Comparison of ENCODE assay signal across 18 cellular contexts in the genomic region with DNA sequence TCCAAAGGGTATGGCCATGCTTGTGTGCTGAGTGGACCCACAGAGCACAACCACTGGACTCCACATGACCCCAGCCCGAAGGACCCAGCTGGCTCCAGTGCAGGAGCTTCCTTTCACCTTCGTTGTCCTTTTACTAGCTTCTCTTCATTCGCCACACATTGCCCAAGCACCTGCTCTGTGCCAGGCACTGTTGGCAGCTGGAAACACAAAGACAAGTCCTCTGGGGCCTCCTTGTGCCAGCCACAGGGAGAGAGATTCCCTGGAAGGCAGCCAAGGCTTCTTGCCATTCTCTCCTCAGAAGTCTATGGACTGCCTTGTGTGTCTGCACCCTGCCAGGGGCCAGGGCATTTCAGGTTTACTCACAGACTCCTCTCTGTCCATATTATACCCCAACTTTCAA. TPM values are rescaled to one million over a fixed set of nuclear protein-coding genes. Genes with fewer than 3 reads are reported as not detected.
A peak's percentile ranks its signal among the peaks of the same experiment; 100 is the strongest.
DNase-seq lines count a peak whose midpoint lies in the region; ATAC-seq and TF ChIP-seq lines count a peak whose summit lies in the region.
"Had no signal": no experiment of that assay in that cellular context is flagged by ENCODE, and none has a peak within 500 bp of the region (broad histone marks: within the 10 kb centered on the region; RNA-seq: fewer than 3 reads in every experiment).

No MANE protein-coding gene starts in this region.

- no peaks in the 10 kb centered on the region for H3K27me3 Mint-ChIP-seq in activated T-cell treated with anti-CD3 and anti-CD28 coated beads, Interleukin-2, amount 50 U/mL, for 72 hours (ENCODE audit: low read depth)
- H3K27me3 Mint-ChIP-seq: activated CD4-positive, alpha-beta T cell treated with anti-CD3 and anti-CD28 coated beads, Interleukin-2, amount 10 ng/mL, durations not matched to agents 7 days and 5 days had no signal

- no peaks in the 10 kb centered on the region for H3K27me3 ChIP-seq in vagina

- H3K27ac Mint-ChIP-seq in activated T-cell treated with anti-CD3 and anti-CD28 coated beads, Interleukin-2, amount 50 U/mL, for 72 hours = no peak overlapping the region
- H3K27ac Mint-ChIP-seq: activated CD4-positive, alpha-beta T cell treated with anti-CD3 and anti-CD28 coated beads, Interleukin-2, amount 10 ng/mL, durations not matched to agents 7 days and 5 days; activated naive CD8-positive, alpha-beta T cell treated with anti-CD3 and anti-CD28 coated beads, Interleukin-2, amount 50 U/mL, for 24 hours; GM23338; immature natural killer cell; natural killer cell treated with Interleukin-12 subunit alpha and Interleukin-12 subunit beta and Interleukin-15 and Interleukin-18, amount 100 ng/mL, for 72 hours had no signal

- intact Hi-C loops in vagina (cut with DNase I) = no loop called here

- H3K9me3 ChIP-seq in vagina = no peaks in the 10 kb centered on the region
- H3K9me3 ChIP-seq: SJSA1 had no signal

- H3K4me3 ChIP-seq in vagina = no peak overlapping the region
- H3K4me3 ChIP-seq: GM23338, SJSA1 had no signal

- TF ChIP-seq POLR2A in vagina (IDR thresholded peaks at IDR 0.05) = no peak

- no peak for TF ChIP-seq CTCF in vagina (IDR thresholded peaks at IDR 0.05)

- ATAC-seq in GM18868 (IDR thresholded peaks at IDR 0.05; ENCODE audit: unreplicated experiment) (no peak), HG03175 (IDR thresholded peaks at IDR 0.05; ENCODE audit: unreplicated experiment) (no peak)
- no peak for ATAC-seq in activated T-cell treated with anti-CD3 and anti-CD28 coated beads, Interleukin-2, amount 50 U/mL, for 72 hours (replicated peaks in 1 of 2)
- ATAC-seq: activated naive CD8-positive, alpha-beta T cell treated with anti-CD3 and anti-CD28 coated beads, Interleukin-2, amount 50 U/mL, for 24 hours; activated T-cell treated with anti-CD3 and anti-CD28 coated beads, Interleukin-2, amount 50 U/mL, for 4 hours; natural killer cell treated with Interleukin-12 subunit alpha and Interleukin-12 subunit beta and Interleukin-15 and Interleukin-18, amount 100 ng/mL, for 72 hours had no signal

- H3K4me1 Mint-ChIP-seq in activated T-cell treated with anti-CD3 and anti-CD28 coated beads, Interleukin-2, amount 50 U/mL, for 72 hours (ENCODE audit: low read depth) = no peaks in the 10 kb centered on the region
- H3K4me1 Mint-ChIP-seq: activated CD4-positive, alpha-beta T cell treated with anti-CD3 and anti-CD28 coated beads, Interleukin-2, amount 10 ng/mL, durations not matched to agents 7 days and 5 days; activated naive CD8-positive, alpha-beta T cell treated with anti-CD3 and anti-CD28 coated beads, Interleukin-2, amount 50 U/mL, for 24 hours; immature natural killer cell had no signal

- DNase-seq in C1 segment of cervical spinal cord (lab: John Stamatoyannopoulos, UW) (peak in 10 of 14 donors; percentile 9 to 73 (median 44)), NCI-H1417 treated with DMSO at 0.1 percent for 48 hours (lab: John Stamatoyannopoulos, UW) (peak; percentile 67), NCI-H524 (lab: John Stamatoyannopoulos, UW) (peak; percentile 88 to 89), medulla oblongata (ENCODE audit: extremely low spot score) (peak; percentile 84), vagina (ENCODE audit: extremely low spot score in 2 of 2) (no peak)
- DNase-seq in activated T-cell treated with anti-CD3 and anti-CD28 coated beads, Interleukin-2, amount 50 U/mL, for 72 hours = no peak
- DNase-seq: activated CD4-positive, alpha-beta T cell treated with anti-CD3 and anti-CD28 coated beads, Interleukin-2, amount 10 ng/mL, durations not matched to agents 7 days and 5 days; activated naive CD8-positive, alpha-beta T cell treated with anti-CD3 and anti-CD28 coated beads, Interleukin-2, amount 50 U/mL, for 24 hours; activated T-cell treated with anti-CD3 and anti-CD28 coated beads, Interleukin-2, amount 50 U/mL, for 4 hours; cerebellar nuclear complex; immature natural killer cell; stimulated activated CD4-positive, alpha-beta T cell treated with anti-CD3 and anti-CD28 coated beads, Interleukin-1b, Interleukin-23, amount 100 ng/mL, for 48 hours had no signal

- H3K4me3 Mint-ChIP-seq in activated T-cell treated with anti-CD3 and anti-CD28 coated beads, Interleukin-2, amount 50 U/mL, for 72 hours = no peak overlapping the region
- H3K4me3 Mint-ChIP-seq: activated CD4-positive, alpha-beta T cell treated with anti-CD3 and anti-CD28 coated beads, Interleukin-2, amount 10 ng/mL, durations not matched to agents 7 days and 5 days; activated naive CD8-positive, alpha-beta T cell treated with anti-CD3 and anti-CD28 coated beads, Interleukin-2, amount 50 U/mL, for 24 hours; activated T-cell treated with anti-CD3 and anti-CD28 coated beads, Interleukin-2, amount 50 U/mL, for 4 hours; GM23338; immature natural killer cell; natural killer cell treated with Interleukin-12 subunit alpha and Interleukin-12 subunit beta and Interleukin-15 and Interleukin-18, amount 100 ng/mL, for 72 hours had no signal

- no peaks in the 10 kb centered on the region for H3K36me3 ChIP-seq in vagina
- H3K36me3 ChIP-seq: SJSA1 had no signal

- H3K9me3 Mint-ChIP-seq in activated T-cell treated with anti-CD3 and anti-CD28 coated beads, Interleukin-2, amount 50 U/mL, for 72 hours = no peaks in the 10 kb centered on the region
- H3K9me3 Mint-ChIP-seq: activated CD4-positive, alpha-beta T cell treated with anti-CD3 and anti-CD28 coated beads, Interleukin-2, amount 10 ng/mL, durations not matched to agents 7 days and 5 days; activated naive CD8-positive, alpha-beta T cell treated with anti-CD3 and anti-CD28 coated beads, Interleukin-2, amount 50 U/mL, for 24 hours; activated T-cell treated with anti-CD3 and anti-CD28 coated beads, Interleukin-2, amount 50 U/mL, for 4 hours; GM23338; immature natural killer cell; natural killer cell treated with Interleukin-12 subunit alpha and Interleukin-12 subunit beta and Interleukin-15 and Interleukin-18, amount 100 ng/mL, for 72 hours had no signal

- H3K36me3 Mint-ChIP-seq in activated T-cell treated with anti-CD3 and anti-CD28 coated beads, Interleukin-2, amount 50 U/mL, for 72 hours (ENCODE audit: insufficient read depth in 2 of 2) = no peaks in the 10 kb centered on the region
- H3K36me3 Mint-ChIP-seq: immature natural killer cell; natural killer cell treated with Interleukin-12 subunit alpha and Interleukin-12 subunit beta and Interleukin-15 and Interleukin-18, amount 100 ng/mL, for 72 hours had no signal

- H3K27ac ChIP-seq in vagina = no peak overlapping the region
- H3K27ac ChIP-seq: SJSA1 had no signal

- no peaks in the 10 kb centered on the region for H3K4me1 ChIP-seq in vagina
- H3K4me1 ChIP-seq: SJSA1 had no signal

RNA-seq across cellular contexts. Expression of a gene that starts 57.0 kb away (rescaled TPM):
- not detected for total RNA-seq in activated T-cell treated with anti-CD3 and anti-CD28 coated beads, Interleukin-2, amount 50 U/mL, for 72 hours
- 3.2 TPM for total RNA-seq in vagina
- total RNA-seq: activated CD4-positive, alpha-beta T cell treated with anti-CD3 and anti-CD28 coated beads, Interleukin-2, amount 10 ng/mL, durations not matched to agents 7 days and 5 days; activated T-cell treated with anti-CD3 and anti-CD28 coated beads, Interleukin-2, amount 50 U/mL, for 4 hours; fibroblast of villous mesenchyme; natural killer cell treated with Interleukin-12 subunit alpha and Interleukin-12 subunit beta and Interleukin-15 and Interleukin-18, amount 100 ng/mL, for 72 hours; SJSA1 had no signal

Comparison
In these comparisons a context has a peak if more than half of its experiments do, and no peak if none do; other contexts are left out.
1. DNase-seq: peak in C1 segment of cervical spinal cord (10 of 14), NCI-H1417 treated with DMSO at 0.1 percent for 48 hours (single experiment), NCI-H524 (2 of 2) and medulla oblongata (single experiment); none in activated T-cell treated with anti-CD3 and anti-CD28 coated beads, Interleukin-2, amount 50 U/mL, for 72 hours (0 of 2) and vagina (0 of 2).